In the genomic region with DNA sequence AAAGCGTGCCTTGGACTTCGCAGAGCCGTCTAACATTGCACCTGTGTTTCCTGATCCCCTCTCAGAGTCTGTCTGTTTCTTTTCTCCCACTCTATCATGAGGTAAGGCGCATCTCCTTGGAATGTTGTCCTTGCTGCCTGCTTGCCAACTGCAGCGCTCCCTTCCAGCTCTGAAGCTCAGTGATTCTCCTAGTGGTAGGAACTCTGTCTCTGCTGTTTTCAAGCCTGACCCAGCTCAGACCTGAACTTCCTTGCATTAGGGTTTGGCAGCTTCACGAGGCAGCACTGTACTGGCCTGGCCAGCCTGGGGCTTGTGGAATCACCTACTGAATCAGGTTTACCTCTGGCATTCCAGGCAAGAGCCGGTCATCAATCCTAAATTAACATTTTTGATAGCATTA, we compare ENCODE assay signal across 10 cellular contexts.
DNase-seq lines count a peak whose midpoint lies in the region; ATAC-seq, FAIRE-seq and TF ChIP-seq lines count a peak whose summit lies in the region.
"Had no signal": no experiment of that assay in that cellular context is flagged by ENCODE, and none has a peak within 500 bp of the region (broad histone marks: within the 10 kb centered on the region; RNA-seq: fewer than 3 reads in every experiment).

No MANE protein-coding gene starts in this region.

- no peak overlapping the region for H2AFZ ChIP-seq in IMR-90 (replicated peaks; ENCODE audit: low read length, poor library complexity)
- peak overlapping the region; percentile 29; the same call in 1 of the 2 replicates for H2AFZ ChIP-seq in H1 (ENCODE audit: low read length)
- H2AFZ ChIP-seq in OCI-LY7 (ENCODE audit: low read length): no peak overlapping the region

- CTCF ChIA-PET in IMR-90 (lab: Yijun Ruan, JAX): interaction anchor here (0.6 kb wide), 1 partner anchor 147 kb away, joined by 4 read pairs; no protein-coding TSS in a partner anchor
- CTCF ChIA-PET in H1 (lab: Charles Lee; ENCODE audit: partially characterized antibody): interaction anchor here (0.8 to 1.9 kb wide), 16 partner anchors 11 to 227 kb away, joined by 3 to 6 read pairs (median 4); partner anchors contain the start of gene CREB5
- CTCF ChIA-PET in OCI-LY7 (lab: Charles Lee; ENCODE audit: unreplicated experiment): no interaction called here

- H3K4me2 ChIP-seq in IMR-90 (ENCODE audit: low read depth, low read length): no peak overlapping the region
- no peak overlapping the region for H3K4me2 ChIP-seq in H1 (ENCODE audit: insufficient read depth in 1 of 2, low read depth in 2 of 2, low read length in 2 of 2)
- H3K4me2 ChIP-seq in OCI-LY7 (ENCODE audit: low read length): no peak overlapping the region

- H3K9me3 ChIP-seq in IMR-90 (ENCODE audit: control insufficient read depth, insufficient read depth, low read length): peaks cover 3% of the 10 kb centered on the region
- H3K9me3 ChIP-seq in H1 (ENCODE audit: insufficient read depth in 2 of 2, low read depth in 1 of 2, low read length in 1 of 2): no peaks in the 10 kb centered on the region
- no peaks in the 10 kb centered on the region for H3K9me3 ChIP-seq in suprapubic skin
- no peaks in the 10 kb centered on the region for H3K9me3 ChIP-seq in OCI-LY7 (ENCODE audit: low read length)

- intact Hi-C loops in IMR-90 (cut with micrococcal nuclease) (no loop called here), OCI-LY7 (cut with micrococcal nuclease; ENCODE audit: unreplicated experiment) (no loop called here)

- H3K79me2 ChIP-seq in H1 (ENCODE audit: control insufficient read depth in 1 of 2, insufficient read depth in 2 of 2, low read length in 2 of 2): no peaks in the 10 kb centered on the region
- H3K79me2 ChIP-seq in OCI-LY7 (ENCODE audit: insufficient read depth, low read depth, low read length): no peaks in the 10 kb centered on the region

- H3K4ac ChIP-seq in IMR-90 (ENCODE audit: low read depth, low read length): no peak overlapping the region
- no peak overlapping the region for H3K4ac ChIP-seq in H1 (replicated peaks; ENCODE audit: insufficient read length, low read depth, low read length)

- no TSS peak for BruUV-seq in IMR-90 (replicated peaks; lab: Mats Ljungman, UMichigan)
- BruUV-seq in OCI-LY7 (replicated peaks; lab: Mats Ljungman, UMichigan): no TSS peak

- H3K23ac ChIP-seq in IMR-90 (ENCODE audit: low read depth, low read length): no peak overlapping the region
- H3K23ac ChIP-seq in H1 (ENCODE audit: insufficient read length): no peak overlapping the region

- H4K8ac ChIP-seq in IMR-90 (ENCODE audit: low read depth in 2 of 2, low read length in 2 of 2) (no peak overlapping the region), H1 (ENCODE audit: extremely low read depth, insufficient read depth, low read length) (no peak overlapping the region)

- H4K5ac ChIP-seq in IMR-90 (ENCODE audit: low read depth, low read length): no peak overlapping the region
- no peak overlapping the region for H4K5ac ChIP-seq in H1 (ENCODE audit: insufficient read length, low read depth, low read length)

- no peaks in the 10 kb centered on the region for H3K9me2 ChIP-seq in OCI-LY7 (ENCODE audit: insufficient read depth, low read length)

- no peak overlapping the region for H2BK120ac ChIP-seq in IMR-90 (ENCODE audit: low read depth, low read length)
- no peak overlapping the region for H2BK120ac ChIP-seq in H1 (replicated peaks; ENCODE audit: low read depth, low read length)

- H3K4me3 ChIP-seq in AG10803 (ENCODE audit: low read length) (no peak overlapping the region), IMR-90 (ENCODE audit: insufficient read depth, low read depth, low read length) (no peak overlapping the region), H1 (ENCODE audit: extremely low read depth in 1 of 4, insufficient read depth in 2 of 4, low read depth in 3 of 4, low read length in 4 of 4) (no peak overlapping the region), suprapubic skin (no peak overlapping the region), OCI-LY7 (ENCODE audit: low read depth, low read length, poor library complexity, severe bottlenecking) (no peak overlapping the region)

- TF ChIP-seq EP300 in H1 (IDR thresholded peaks at IDR 0.05; ENCODE audit: borderline replicate concordance in 1 of 2, low read depth in 2 of 2, low read length in 2 of 2): no peak
- no peak for TF ChIP-seq EP300 in suprapubic skin (IDR thresholded peaks at IDR 0.05)

- peak; percentile 51 for TF ChIP-seq CTCF in AG10803 (conservative IDR thresholded peaks at IDR 0.05; ENCODE audit: low read length)
- TF ChIP-seq CTCF in IMR-90 (conservative IDR thresholded peaks at IDR 0.05; ENCODE audit: low read depth, low read length): peak; percentile 45
- TF ChIP-seq CTCF in H1 (IDR thresholded peaks at IDR 0.05; ENCODE audit: control extremely low read depth in 1 of 3, insufficient read depth in 1 of 3, low read depth in 1 of 3, low read length in 3 of 3): peak; percentile 53 to 88 (median 71)
- TF ChIP-seq CTCF in suprapubic skin (IDR thresholded peaks at IDR 0.05): peak in 1 of 2 donors; percentile 15
- TF ChIP-seq CTCF in OCI-LY7 (conservative IDR thresholded peaks at IDR 0.05; ENCODE audit: low read length): no peak

- H3K79me1 ChIP-seq in IMR-90 (ENCODE audit: low read depth in 1 of 2, low read length in 2 of 2): no peaks in the 10 kb centered on the region
- H3K79me1 ChIP-seq in H1 (ENCODE audit: low read depth, low read length): no peaks in the 10 kb centered on the region

- peak; percentile 85 for FAIRE-seq in H1 (lab: Jason Lieb, UNC)

- dilution Hi-C loops in IMR-90 (cut with HindIII; ENCODE audit: low sequenced_read_pairs, unreplicated experiment): no loop called here

- H2BK12ac ChIP-seq in H1 (ENCODE audit: low read depth, low read length): no peak overlapping the region

- H3K14ac ChIP-seq in IMR-90 (replicated peaks; ENCODE audit: low read depth, low read length) (no peak overlapping the region), H1 (ENCODE audit: insufficient read length) (no peak overlapping the region)

- H2AK5ac ChIP-seq in IMR-90 (ENCODE audit: low read depth, low read length): no peak overlapping the region
- H2AK5ac ChIP-seq in H1 (ENCODE audit: low read depth, low read length): no peak overlapping the region

- H3K18ac ChIP-seq in IMR-90 (ENCODE audit: low read depth, low read length) (no peak overlapping the region), H1 (ENCODE audit: extremely low read depth, low read length) (no peak overlapping the region)

- H3K4me1 ChIP-seq in IMR-90 (ENCODE audit: control insufficient read depth, insufficient read depth, low read length) (peaks cover 4% of the 10 kb centered on the region; the same call in 1 of the 2 replicates), H1 (replicated peaks in 1 of 4; ENCODE audit: control insufficient read depth in 3 of 4, insufficient read depth in 4 of 4, low read length in 3 of 4) (peaks cover 0 to 3% (median 0%) of the 10 kb centered on the region in 4 experiments; a peak in 1 of 7 replicates), suprapubic skin (peaks cover 8% of the 10 kb centered on the region), OCI-LY7 (ENCODE audit: insufficient read depth, low read length, poor library complexity, severe bottlenecking) (no peaks in the 10 kb centered on the region)

- no peaks in the 10 kb centered on the region for H3K36me3 ChIP-seq in IMR-90 (ENCODE audit: control insufficient read depth, insufficient read depth, low read length)
- no peaks in the 10 kb centered on the region for H3K36me3 ChIP-seq in H1 (ENCODE audit: control insufficient read depth in 2 of 4, insufficient read depth in 4 of 4, low read length in 3 of 4)
- H3K36me3 ChIP-seq in suprapubic skin: no peaks in the 10 kb centered on the region
- no peaks in the 10 kb centered on the region for H3K36me3 ChIP-seq in OCI-LY7 (ENCODE audit: insufficient read depth, low read length)

- H3K9me1 ChIP-seq in IMR-90 (ENCODE audit: insufficient read depth, low read length): peaks cover under 1% of the 10 kb centered on the region; the same call in 1 of the 2 replicates

- H3K56ac ChIP-seq in IMR-90 (ENCODE audit: extremely low read depth, insufficient read depth, low read length): no peak overlapping the region
- no peak overlapping the region for H3K56ac ChIP-seq in H1 (replicated peaks; ENCODE audit: insufficient read length, low read depth, low read length)

- 75% methylated on average over 1 of the region's 7 CpGs; no CpG with 5 or more reads in 1 of the 2 experiments for WGBS in IMR-90 (ENCODE audit: extremely low coverage in 2 of 2, insufficient read length in 1 of 2), 2 experiments
- WGBS in H1 (ENCODE audit: extremely low coverage in 1 of 2, insufficient coverage in 1 of 2, insufficient read length in 1 of 2, insufficient replicate concordance in 2 of 2, low coverage in 1 of 2, low lambda C conversion rate in 2 of 2, missing lambda C conversion rate in 1 of 2), 2 experiments: 59% methylated on average over 7 of the region's 7 CpGs; no CpG with 5 or more reads in 1 of the 2 experiments
- WGBS in suprapubic skin: 63% methylated on average over 6 of the region's 7 CpGs

- POLR2A ChIA-PET in IMR-90 (lab: Charles Lee; ENCODE audit: unreplicated experiment) (no interaction called here), H1 (lab: Charles Lee; ENCODE audit: partially characterized antibody) (no interaction called here), OCI-LY7 (lab: Charles Lee) (interaction anchor here (1.1 kb wide), 1 partner anchor 12 kb away, joined by 3 read pairs; no protein-coding TSS in a partner anchor)

- H4K91ac ChIP-seq in IMR-90 (ENCODE audit: insufficient read depth, low read depth, low read length): no peak overlapping the region; the same call in 1 of the 2 replicates
- no peak overlapping the region for H4K91ac ChIP-seq in H1 (replicated peaks; ENCODE audit: insufficient read length, low read length)

- peak; percentile 45 for TF ChIP-seq RAD21 in IMR-90 (IDR thresholded peaks at IDR 0.05; ENCODE audit: low read length)
- peak; percentile 66 to 85 for TF ChIP-seq RAD21 in H1 (IDR thresholded peaks at IDR 0.05 in 1 of 2, conservative IDR thresholded peaks at IDR 0.05 in 1 of 2; ENCODE audit: low read depth in 2 of 2, low read length in 2 of 2)

- H3K23me2 ChIP-seq in H1 (ENCODE audit: low read depth, low read length): no peaks in the 10 kb centered on the region

- H2BK5ac ChIP-seq in IMR-90 (ENCODE audit: low read depth, low read length, poor library complexity, severe bottlenecking): no peak overlapping the region
- no peak overlapping the region for H2BK5ac ChIP-seq in H1 (ENCODE audit: low read depth, low read length)

- TF ChIP-seq POLR2A in IMR-90 (IDR thresholded peaks at IDR 0.05; ENCODE audit: low read depth, low read length) (no peak), H1 (IDR thresholded peaks at IDR 0.05; ENCODE audit: control extremely low read depth in 1 of 2, low read depth in 2 of 2, low read length in 2 of 2) (no peak), suprapubic skin (IDR thresholded peaks at IDR 0.05) (no peak)

- H3K27ac ChIP-seq in IMR-90 (ENCODE audit: insufficient read depth, low read length) (no peak overlapping the region), H1 (ENCODE audit: low read depth, low read length) (no peak overlapping the region), suprapubic skin (no peak overlapping the region), OCI-LY7 (ENCODE audit: low read depth, low read length, poor library complexity, severe bottlenecking) (no peak overlapping the region)

- in situ Hi-C loops in IMR-90 (cut with MboI; ENCODE audit: low sequenced_read_pairs): no loop called here

- H3K9ac ChIP-seq in IMR-90 (ENCODE audit: low read depth, low read length) (no peak overlapping the region), H1 (replicated peaks in 1 of 4; ENCODE audit: extremely low read depth in 1 of 4, low read depth in 3 of 4, low read length in 3 of 4) (no peak overlapping the region)

- H3K27me3 ChIP-seq in IMR-90 (ENCODE audit: control insufficient read depth, insufficient read depth, low read length): no peaks in the 10 kb centered on the region
- no peaks in the 10 kb centered on the region for H3K27me3 ChIP-seq in H1 (replicated peaks in 1 of 4; ENCODE audit: control insufficient read depth in 3 of 4, extremely low read depth in 1 of 4, insufficient read depth in 3 of 4, low read length in 3 of 4)
- no peaks in the 10 kb centered on the region for H3K27me3 ChIP-seq in suprapubic skin

- H2BK20ac ChIP-seq in IMR-90 (ENCODE audit: low read depth, low read length) (no peak overlapping the region), H1 (ENCODE audit: low read length) (no peak overlapping the region)

- no peak overlapping the region for H2AK9ac ChIP-seq in IMR-90 (replicated peaks; ENCODE audit: low read depth, low read length, poor library complexity)

- no peak overlapping the region for H2BK15ac ChIP-seq in IMR-90 (ENCODE audit: low read depth, low read length)
- no peak overlapping the region for H2BK15ac ChIP-seq in H1 (ENCODE audit: low read length)

- peak; percentile 69 for ATAC-seq in IMR-90 (ENCODE audit: low read depth)

- H4K20me1 ChIP-seq in IMR-90 (ENCODE audit: insufficient read depth, low read length) (no peaks in the 10 kb centered on the region), H1 (replicated peaks in 1 of 2; ENCODE audit: control insufficient read depth in 1 of 2, insufficient read depth in 2 of 2, low read length in 2 of 2) (no peaks in the 10 kb centered on the region), OCI-LY7 (ENCODE audit: insufficient read depth, low read length) (no peaks in the 10 kb centered on the region)

- DNase-seq in AG10803 (ENCODE audit: low read depth) (peak; percentile 30), IMR-90 (peak; percentile 56), H1 (ENCODE audit: low read depth in 1 of 2, low spot score in 2 of 2) (peak; percentile 52 to 54), myocyte (ENCODE audit: low read depth) (peak; percentile 46), suprapubic skin (ENCODE audit: low spot score in 2 of 2) (no peak), NCI-H2196 treated with DMSO at 0.1 percent for 48 hours (lab: John Stamatoyannopoulos, UW; ENCODE audit: unreplicated experiment) (no peak), OCI-LY7 (ENCODE audit: low spot score) (no peak)
- DNase-seq in effector CD4-positive, alpha-beta T cell: no peak
- DNase-seq: DMS79 treated with DMSO at 0.1 percent for 48 hours, NCI-H69 had no signal

Comparison
In these comparisons a context has a peak if more than half of its experiments do, and no peak if none do; other contexts are left out.
1. DNase-seq: peak in AG10803 (single experiment), IMR-90 (single experiment), H1 (2 of 2) and myocyte (single experiment); none in suprapubic skin (0 of 2), NCI-H2196 treated with DMSO at 0.1 percent for 48 hours (single experiment), OCI-LY7 (single experiment) and effector CD4-positive, alpha-beta T cell (single experiment).